Comparison of ENCODE assay signal across 9 cellular contexts in genomic region chr10:27099448-27099847, GRCh38. TPM values are rescaled to one million over a fixed set of nuclear protein-coding genes. Genes with fewer than 3 reads are reported as not detected.
DNase-seq lines count a peak whose midpoint lies in the region; ATAC-seq and TF ChIP-seq lines count a peak whose summit lies in the region.
"Had no signal": no experiment of that assay in that cellular context is flagged by ENCODE, and none has a peak within 500 bp of the region (broad histone marks: within the 10 kb centered on the region; RNA-seq: fewer than 3 reads in every experiment).

No MANE protein-coding gene starts in this region.

- peak overlapping the region; percentile 70 for H3K27ac ChIP-seq in SU-DHL-6 (ENCODE audit: low read depth, low read length)
- peak overlapping the region; percentile 86 to 93 (median 90) for H3K27ac ChIP-seq in sigmoid colon

- H3F3A ChIP-seq in SU-DHL-6 (ENCODE audit: insufficient read depth) = no peaks in the 10 kb centered on the region

- H2AFZ ChIP-seq in SU-DHL-6 (ENCODE audit: low read depth, low read length, severe bottlenecking) = peak overlapping the region; percentile 84

- peaks cover 29% of the 10 kb centered on the region for H3K79me2 ChIP-seq in SU-DHL-6 (ENCODE audit: insufficient read depth, low read length)

- no peak for TF ChIP-seq CTCF in GM12864 (IDR thresholded peaks at IDR 0.05; ENCODE audit: low read depth, low read length, missing control alignments)
- TF ChIP-seq CTCF in SU-DHL-6 (IDR thresholded peaks at IDR 0.05; ENCODE audit: insufficient read depth, low read length, poor library complexity, severe bottlenecking) = no peak
- TF ChIP-seq CTCF in fibroblast of pulmonary artery (IDR thresholded peaks at IDR 0.05; ENCODE audit: low read length, missing control alignments) = no peak
- TF ChIP-seq CTCF in sigmoid colon (IDR thresholded peaks at IDR 0.05) = no peak

- peak overlapping the region; percentile 79 for H3K4me3 ChIP-seq in GM12864 (ENCODE audit: low read depth, low read length)
- H3K4me3 ChIP-seq in SU-DHL-6 (ENCODE audit: insufficient read depth, low read length, poor library complexity, severe bottlenecking) = peak overlapping the region; percentile 77
- peak overlapping the region; percentile 78 for H3K4me3 ChIP-seq in fibroblast of pulmonary artery (replicated peaks; ENCODE audit: low read depth, low read length)
- peak overlapping the region; percentile 47 to 80 (median 64) for H3K4me3 ChIP-seq in sigmoid colon

- peaks cover 0 to 18% (median 14%) of the 10 kb centered on the region in 4 donors for H3K4me1 ChIP-seq in sigmoid colon

- intact Hi-C loops in sigmoid colon (cut with DNase I) = no loop called here

- DNase-seq in GM12864 (ENCODE audit: low read depth) (no peak), fibroblast of pulmonary artery (ENCODE audit: low read depth) (no peak), sigmoid colon (no peak), COLO829 (ENCODE audit: low spot score) (no peak), KBM-7 (no peak), HPDE6-E6E7 (ENCODE audit: extremely low spot score) (no peak)
- DNase-seq: activated CD4-positive, CD25-positive, alpha-beta regulatory T cell treated with anti-CD3 and anti-CD28 coated beads, Interleukin-2, amount 50 U/mL, for 72 hours had no signal

- in situ Hi-C loops in KBM-7 (cut with MboI; ENCODE audit: low pct_unique_long_range_greater_than_20kb, low sequenced_read_pairs) = no loop called here

- peak overlapping the region; percentile 75 for H3K4me2 ChIP-seq in SU-DHL-6 (ENCODE audit: low read depth, low read length, poor library complexity, severe bottlenecking)

- no peaks in the 10 kb centered on the region for H3K27me3 ChIP-seq in SU-DHL-6 (ENCODE audit: low read length)
- no peaks in the 10 kb centered on the region for H3K27me3 ChIP-seq in sigmoid colon

- H4K20me1 ChIP-seq in SU-DHL-6 (ENCODE audit: low read depth, low read length) = no peaks in the 10 kb centered on the region

- H3K9me2 ChIP-seq in SU-DHL-6 (replicated peaks; ENCODE audit: insufficient read depth, low read length) = no peaks in the 10 kb centered on the region

- WGBS in sigmoid colon, 2 donors = 10 to 45% methylated on average over 11 of the region's 11 CpGs

- ATAC-seq in HG02884 (IDR thresholded peaks at IDR 0.05; ENCODE audit: unreplicated experiment) = no peak

- H3K9me3 ChIP-seq in SU-DHL-6 (ENCODE audit: insufficient read depth, low read length) (no peaks in the 10 kb centered on the region), sigmoid colon (no peaks in the 10 kb centered on the region)

- peak overlapping the region; percentile 76 for H3K9ac ChIP-seq in SU-DHL-6 (ENCODE audit: low read length)

- no peak for TF ChIP-seq POLR2A in sigmoid colon (IDR thresholded peaks at IDR 0.05)

- H3K36me3 ChIP-seq in SU-DHL-6 (ENCODE audit: low read length) (peaks cover 4% of the 10 kb centered on the region; the same call in 1 of the 2 replicates), sigmoid colon (no peaks in the 10 kb centered on the region)

- TF ChIP-seq EP300 in sigmoid colon (IDR thresholded peaks at IDR 0.05) = no peak

RNA-seq across cellular contexts. Expression of gene ANKRD26, which starts 0.8 kb away (rescaled TPM):
- total RNA-seq in sigmoid colon = 10 to 100 TPM in 2 of 4 donors, 1 to 10 TPM in 2; 8.6 to 20.5 (median 11.9) TPM
- polyA plus RNA-seq in sigmoid colon = 1 to 10 TPM; 2.1 to 6.2 (median 3.6) TPM

RNA-seq across cellular contexts. Expression of gene YME1L1, which starts 54.7 kb away (rescaled TPM):
- total RNA-seq in sigmoid colon = 10 to 100 TPM; 50.7 to 76.0 (median 64.0) TPM
- polyA plus RNA-seq in sigmoid colon = 10 to 100 TPM; 45.0 to 54.5 (median 52.2) TPM

RNA-seq across cellular contexts. Expression of gene MASTL, which starts 55.7 kb away (rescaled TPM):
- 1 to 10 TPM; 4.7 to 5.4 (median 5.0) TPM for total RNA-seq in sigmoid colon
- 1 to 10 TPM; 1.8 to 6.6 (median 4.6) TPM for polyA plus RNA-seq in sigmoid colon
